9 cellular contexts compared by ENCODE assay signal in the genomic region with DNA sequence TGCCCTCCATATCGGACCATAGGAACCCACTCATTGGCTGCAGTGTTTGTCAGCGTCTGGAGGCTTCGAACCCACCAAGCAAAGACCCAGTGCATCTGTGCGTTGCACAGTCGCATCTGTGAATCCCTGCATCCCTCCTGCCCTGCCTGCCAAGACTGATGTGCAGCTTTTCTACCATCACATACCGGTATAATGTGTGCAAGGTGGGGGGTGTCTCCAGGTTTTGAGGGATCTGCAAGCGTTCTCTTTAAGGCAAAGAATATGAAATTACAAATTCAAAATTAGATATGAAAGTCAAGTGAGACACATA. TPM values are rescaled to one million over a fixed set of nuclear protein-coding genes. Genes with fewer than 3 reads are reported as not detected.
DNase-seq lines count a peak whose midpoint lies in the region; ATAC-seq and TF ChIP-seq lines count a peak whose summit lies in the region.
"Had no signal": no experiment of that assay in that cellular context is flagged by ENCODE, and none has a peak within 500 bp of the region (broad histone marks: within the 10 kb centered on the region; RNA-seq: fewer than 3 reads in every experiment).

No MANE protein-coding gene starts in this region.

- in situ Hi-C loops in GM23248 (cut with MboI), result no loop called here

- no peaks in the 10 kb centered on the region for H3K9me2 ChIP-seq in GM23248 (ENCODE audit: insufficient read depth)

- no peak overlapping the region; the same call in 1 of the 2 replicates for H3K9ac ChIP-seq in GM23248

- ATAC-seq in HG02840 (IDR thresholded peaks at IDR 0.05; ENCODE audit: low FRiP score, unreplicated experiment), result no peak

- H3K4me3 ChIP-seq in GM23248 (peak overlapping the region; percentile 69), fibroblast of villous mesenchyme (ENCODE audit: low read depth, low read length) (peak overlapping the region; percentile 71), retinal pigment epithelial cell (ENCODE audit: low read length) (peak overlapping the region; percentile 68)

- no peaks in the 10 kb centered on the region for H3K36me3 ChIP-seq in GM23248 (ENCODE audit: low read depth)

- TF ChIP-seq CTCF in VCaP (conservative IDR thresholded peaks at IDR 0.05) (no peak), fibroblast of villous mesenchyme (IDR thresholded peaks at IDR 0.05; ENCODE audit: insufficient read depth, low read depth, low read length) (no peak), retinal pigment epithelial cell (conservative IDR thresholded peaks at IDR 0.05; ENCODE audit: low read depth, low read length) (no peak)

- H3K27ac ChIP-seq in GM23248 (no peak overlapping the region), VCaP (peak overlapping the region; percentile 75)

- peak overlapping the region; percentile 91; the same call in 1 of the 2 replicates for H2AFZ ChIP-seq in GM23248

- no peaks in the 10 kb centered on the region for H4K20me1 ChIP-seq in GM23248 (ENCODE audit: insufficient read depth)

- H3K4me2 ChIP-seq in GM23248 (ENCODE audit: unreplicated experiment), result peak overlapping the region; percentile 85

- WGBS in GM23248 (ENCODE audit: low coverage in 1 of 2, low lambda C conversion rate in 2 of 2, missing lambda C conversion rate in 2 of 2), 2 experiments, result 15 to 21% methylated on average over 7 of the region's 7 CpGs

- H3F3A ChIP-seq in GM23248 (ENCODE audit: insufficient read depth), result peaks cover 12% of the 10 kb centered on the region

- no peaks in the 10 kb centered on the region for H3K79me2 ChIP-seq in GM23248 (ENCODE audit: insufficient read depth)

- no peaks in the 10 kb centered on the region for H3K27me3 ChIP-seq in GM23248 (replicated peaks; ENCODE audit: insufficient read depth)

- H3K9me3 ChIP-seq in GM23248 (ENCODE audit: low read depth), result no peaks in the 10 kb centered on the region

- peaks cover 6% of the 10 kb centered on the region; the same call in 1 of the 2 replicates for H3K4me1 ChIP-seq in GM23248 (ENCODE audit: insufficient read depth)

- no peak for DNase-seq in GM23248
- DNase-seq in fibroblast of villous mesenchyme (ENCODE audit: low read depth), result no peak
- no peak for DNase-seq in retinal pigment epithelial cell (ENCODE audit: low read depth)
- no peak for DNase-seq in DMS79 treated with DMSO at 0.1 percent for 48 hours (lab: John Stamatoyannopoulos, UW)
- no peak for DNase-seq in anterior cingulate cortex (lab: John Stamatoyannopoulos, UW)
- DNase-seq in NCI-H774 (lab: John Stamatoyannopoulos, UW), result no peak

RNA-seq across cellular contexts. Expression of a gene that starts 0.3 kb away (rescaled TPM):
- total RNA-seq in GM23248 (2014; rRNA removed; shearing (Covaris generic)), result not detected in 2 replicates
- 0.14 TPM in 1 of 2 replicates, not detected in the other for polyA plus RNA-seq in GM23248 (2016; fragmentation: Nextera tagmentation; extraction: Ambion mirVana)
- under 0.01 TPM in 1 of 2 replicates, not detected in the other for total RNA-seq in fibroblast of villous mesenchyme
- total RNA-seq: dermis microvascular lymphatic vessel endothelial cell had no signal

RNA-seq across cellular contexts. Expression of a gene that starts 18.4 kb away (rescaled TPM):
- total RNA-seq in GM23248 (2014; rRNA removed; shearing (Covaris generic)), result 54.9 and 56.7 TPM in 2 replicates
- polyA plus RNA-seq in GM23248 (2016; fragmentation: Nextera tagmentation; extraction: Ambion mirVana), result 65.1 and 65.5 TPM in 2 replicates
- total RNA-seq in fibroblast of villous mesenchyme, result 46.4 and 53.5 TPM in 2 replicates
